In genomic region chr3:43221076-43221475, GRCh38 we compare ENCODE assay signal across 21 cellular contexts.
A peak's percentile ranks its signal among the peaks of the same experiment; 100 is the strongest.
DNase-seq lines count a peak whose midpoint lies in the region; ATAC-seq and TF ChIP-seq lines count a peak whose summit lies in the region.
"Had no signal": no experiment of that assay in that cellular context is flagged by ENCODE, and none has a peak within 500 bp of the region (broad histone marks: within the 10 kb centered on the region; RNA-seq: fewer than 3 reads in every experiment).

No MANE protein-coding gene starts in this region.

- no peak overlapping the region for H3K4me3 ChIP-seq in CD8-positive, alpha-beta T cell (ENCODE audit: low read depth, low read length)
- no peak overlapping the region for H3K4me3 ChIP-seq in esophagus muscularis mucosa
- H3K4me3 ChIP-seq: SJCRH30 had no signal

- CTCF ChIA-PET in CD8-positive, alpha-beta T cell (lab: Charles Lee) = interaction anchor here (0.8 to 4.7 kb wide), 8 partner anchors 35 to 283 kb away, joined by 3 to 51 read pairs (median 4); no protein-coding TSS in a partner anchor

- peaks cover 86% of the 10 kb centered on the region for H3K4me1 ChIP-seq in CD8-positive, alpha-beta T cell (ENCODE audit: insufficient read depth, low read length)
- H3K4me1 ChIP-seq in esophagus muscularis mucosa (no peaks in the 10 kb centered on the region), foreskin keratinocyte (peaks cover 4% of the 10 kb centered on the region)
- H3K4me1 ChIP-seq: SJCRH30 had no signal

- H3K27ac ChIP-seq in CD8-positive, alpha-beta T cell (ENCODE audit: low read depth, low read length) = no peak overlapping the region
- no peak overlapping the region for H3K27ac ChIP-seq in esophagus muscularis mucosa (replicated peaks in 1 of 4)
- no peak overlapping the region for H3K27ac ChIP-seq in foreskin keratinocyte
- H3K27ac ChIP-seq: SJCRH30 had no signal

- WGBS in esophagus muscularis mucosa = 82% methylated on average over 5 of the region's 6 CpGs

- no peak for ATAC-seq in CD8-positive, alpha-beta T cell
- no peak for ATAC-seq in foreskin keratinocyte
- ATAC-seq: HCT116 had no signal

- intact Hi-C loops in CD8-positive, alpha-beta T cell (cut with DNase I, micrococcal nuclease) = loop anchor here in 1 of 2 experiments (10.0 kb wide), 2 partner anchors 124 to 974 kb away; no protein-coding TSS in a partner anchor
- intact Hi-C loops in esophagus muscularis mucosa (cut with DNase I) = loop anchor here (10.0 kb wide), 1 partner anchor 284 kb away; no protein-coding TSS in a partner anchor

- peaks cover 89% of the 10 kb centered on the region for H3K4me1 Mint-ChIP-seq in CD8-positive, alpha-beta T cell (ENCODE audit: low read depth)

- H3K36me3 Mint-ChIP-seq in CD8-positive, alpha-beta T cell = no peaks in the 10 kb centered on the region

- H3K4me3 Mint-ChIP-seq in CD8-positive, alpha-beta T cell = peak overlapping the region; percentile 16

- H3K36me3 ChIP-seq in CD8-positive, alpha-beta T cell (ENCODE audit: insufficient read depth, low read length) = no peaks in the 10 kb centered on the region
- no peaks in the 10 kb centered on the region for H3K36me3 ChIP-seq in esophagus muscularis mucosa
- H3K36me3 ChIP-seq: SJCRH30 had no signal

- H3K9me3 ChIP-seq in CD8-positive, alpha-beta T cell (ENCODE audit: low read length) = no peaks in the 10 kb centered on the region
- H3K9me3 ChIP-seq in esophagus muscularis mucosa = no peaks in the 10 kb centered on the region
- H3K9me3 ChIP-seq: SJCRH30 had no signal

- no peak for TF ChIP-seq POLR2A in esophagus muscularis mucosa (IDR thresholded peaks at IDR 0.05; ENCODE audit: low read depth)

- H3K27ac Mint-ChIP-seq in CD8-positive, alpha-beta T cell = peak overlapping the region; percentile 30

- DNase-seq in NCI-H2171 treated with DMSO at 0.1 percent for 48 hours (lab: John Stamatoyannopoulos, UW) (peak; percentile 41), NCI-H2171 (lab: John Stamatoyannopoulos, UW) (no peak), esophagus muscularis mucosa (ENCODE audit: extremely low spot score) (peak; percentile 70), renal cortical epithelial cell (ENCODE audit: low read depth) (peak; percentile 47), inferior parietal cortex (ENCODE audit: extremely low spot score) (no peak), foreskin keratinocyte (no peak)
- no peak for DNase-seq in CD8-positive, alpha-beta T cell
- DNase-seq: AML-193, C1 segment of cervical spinal cord, KBM-7, MM.1S, NCI-H1048, NCI-H1436, NCI-H187 treated with DMSO at 0.1 percent for 48 hours, NCI-H2107, NCI-H2227 treated with DMSO at 0.1 percent for 48 hours, NCI-H510A, NCI-H82, OCI-M1, SJCRH30 had no signal

- no peaks in the 10 kb centered on the region for H3K27me3 Mint-ChIP-seq in CD8-positive, alpha-beta T cell (ENCODE audit: low read depth)

- no peaks in the 10 kb centered on the region for H3K27me3 ChIP-seq in CD8-positive, alpha-beta T cell (ENCODE audit: insufficient read depth, low read length)
- H3K27me3 ChIP-seq in esophagus muscularis mucosa (no peaks in the 10 kb centered on the region), foreskin keratinocyte (no peaks in the 10 kb centered on the region)
- H3K27me3 ChIP-seq: SJCRH30 had no signal

- no peak for TF ChIP-seq EP300 in esophagus muscularis mucosa (IDR thresholded peaks at IDR 0.05)

- no peaks in the 10 kb centered on the region for H3K9me3 Mint-ChIP-seq in CD8-positive, alpha-beta T cell

- POLR2A ChIA-PET in CD8-positive, alpha-beta T cell (lab: Charles Lee) = interaction anchor here (0.6 to 1.4 kb wide), 2 partner anchors 10 to 26 kb away, joined by 3 read pairs; no protein-coding TSS in a partner anchor

- TF ChIP-seq CTCF in CD8-positive, alpha-beta T cell (IDR thresholded peaks at IDR 0.05) = no peak
- TF ChIP-seq CTCF in esophagus muscularis mucosa (IDR thresholded peaks at IDR 0.05) (no peak), foreskin keratinocyte (conservative IDR thresholded peaks at IDR 0.05) (no peak)

Comparison
In these comparisons a context has a peak if more than half of its experiments do, and no peak if none do; other contexts are left out.
1. DNase-seq: peak in NCI-H2171 treated with DMSO at 0.1 percent for 48 hours (single experiment), esophagus muscularis mucosa (single experiment) and renal cortical epithelial cell (single experiment); none in NCI-H2171 (single experiment), CD8-positive, alpha-beta T cell (0 of 7), inferior parietal cortex (single experiment) and foreskin keratinocyte (0 of 2).